Comparison of ENCODE assay signal across 24 cellular contexts in the genomic region with DNA sequence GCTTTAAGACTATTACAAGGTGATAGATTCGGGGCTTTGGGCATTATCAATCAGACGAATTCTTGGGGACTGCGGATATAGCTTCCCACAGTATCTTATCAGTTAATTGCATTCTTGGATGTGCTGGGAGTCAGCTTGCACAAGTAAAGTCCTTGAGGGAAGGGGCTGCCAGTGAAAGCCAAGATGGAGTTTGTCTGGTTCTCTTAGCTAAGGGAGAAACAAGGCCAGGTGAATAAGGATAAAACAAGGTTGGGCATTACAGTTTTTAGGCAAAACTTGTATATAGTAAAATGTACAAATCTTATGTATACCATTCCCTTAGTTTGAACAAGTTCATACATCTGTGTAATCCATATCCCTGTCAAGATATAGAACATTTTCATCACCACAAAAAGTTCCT.
"Had no signal": no experiment of that assay in that cellular context is flagged by ENCODE, and none has a peak within 500 bp of the region (broad histone marks: within the 10 kb centered on the region; RNA-seq: fewer than 3 reads in every experiment).

No MANE protein-coding gene starts in this region.

- H3K27ac Mint-ChIP-seq: activated CD8-positive, alpha-beta memory T cell treated with anti-CD3 and anti-CD28 coated beads, Interleukin-2, amount 10 ng/mL, durations not matched to agents 7 days and 5 days; activated T-helper 2 cell treated with anti-CD3 and anti-CD28 coated beads, Interferon-gamma antibody, Interleukin-2, Interleukin-4, amounts not matched to agents 10 μg/mL and 5 μg/mL and 100 μg/mL, durations not matched to agents 14 hours and 24 hours and 36 hours; brain; stimulated activated naive CD8-positive, alpha-beta T cell treated with anti-CD3 and anti-CD28 coated beads, Interleukin-15, Interleukin-2, amounts not matched to agents 100 ng/mL and 50 ng/mL, for 24 hours; WTC11 had no signal

- H3K9me3 Mint-ChIP-seq: activated CD4-positive, alpha-beta memory T cell treated with anti-CD3 and anti-CD28 coated beads, Interleukin-2, amount 10 ng/mL, durations not matched to agents 7 days and 5 days; activated T-helper 2 cell treated with anti-CD3 and anti-CD28 coated beads, Interferon-gamma antibody, Interleukin-2, Interleukin-4, amounts not matched to agents 10 μg/mL and 5 μg/mL and 100 μg/mL, durations not matched to agents 14 hours and 24 hours and 36 hours; central memory CD8-positive, alpha-beta T cell; stimulated activated naive CD8-positive, alpha-beta T cell treated with anti-CD3 and anti-CD28 coated beads, Interleukin-15, Interleukin-2, amounts not matched to agents 100 ng/mL and 50 ng/mL, for 24 hours; T-helper 2 cell treated with Interferon-gamma antibody and Interleukin-4, amounts not matched to agents 5 μg/mL and 100 μg/mL, for 36 hours had no signal

- H3K27me3 ChIP-seq: colonic mucosa, foreskin keratinocyte, tibial nerve had no signal

- H3K36me3 ChIP-seq: colonic mucosa, tibial nerve had no signal

- DNase-seq: activated CD4-positive, alpha-beta memory T cell treated with anti-CD3 and anti-CD28 coated beads, Interleukin-2, amount 10 ng/mL, durations not matched to agents 7 days and 5 days; activated CD4-positive, alpha-beta T cell treated with anti-CD3 and anti-CD28 coated beads for 48 hours; activated CD8-positive, alpha-beta memory T cell treated with anti-CD3 and anti-CD28 coated beads, Interleukin-2, amount 10 ng/mL, durations not matched to agents 7 days and 5 days; activated naive CD4-positive, alpha-beta T cell treated with Interleukin-2 at 50 U/mL for 16 hours; anterior cingulate cortex; colonic mucosa; foreskin keratinocyte; glutamatergic neuron; left ventricle myocardium superior; mesenchymal stem cell; nephron progenitor cell; nucleus accumbens; posterior cingulate gyrus; stimulated activated CD4-positive, alpha-beta T cell treated with anti-CD3 and anti-CD28 coated beads, Interleukin-12 subunit alpha, Interleukin-12 subunit beta, amount 100 ng/mL, for 4 hours; stimulated activated CD4-positive, alpha-beta T cell treated with anti-CD3 and anti-CD28 coated beads, Interleukin-1b, Interleukin-23, amount 100 ng/mL, for 48 hours had no signal

- H3K9me3 ChIP-seq: colonic mucosa, tibial nerve had no signal

- ATAC-seq: activated CD8-positive, alpha-beta memory T cell treated with anti-CD3 and anti-CD28 coated beads, Interleukin-2, amount 10 ng/mL, durations not matched to agents 7 days and 5 days; foreskin keratinocyte; left ventricle myocardium superior; WTC11 had no signal

- H3K27ac ChIP-seq: foreskin keratinocyte, tibial nerve had no signal

- H3K36me3 Mint-ChIP-seq: WTC11 had no signal

- FAIRE-seq: TTC549, urothelium cell line had no signal

- H3K27me3 Mint-ChIP-seq: activated CD4-positive, alpha-beta memory T cell treated with anti-CD3 and anti-CD28 coated beads, Interleukin-2, amount 10 ng/mL, durations not matched to agents 7 days and 5 days; activated CD8-positive, alpha-beta memory T cell treated with anti-CD3 and anti-CD28 coated beads, Interleukin-2, amount 10 ng/mL, durations not matched to agents 7 days and 5 days; central memory CD8-positive, alpha-beta T cell; stimulated activated naive CD8-positive, alpha-beta T cell treated with anti-CD3 and anti-CD28 coated beads, Interleukin-15, Interleukin-2, amounts not matched to agents 100 ng/mL and 50 ng/mL, for 24 hours had no signal

- H3K4me3 Mint-ChIP-seq: activated CD4-positive, alpha-beta memory T cell treated with anti-CD3 and anti-CD28 coated beads, Interleukin-2, amount 10 ng/mL, durations not matched to agents 7 days and 5 days; activated CD8-positive, alpha-beta memory T cell treated with anti-CD3 and anti-CD28 coated beads, Interleukin-2, amount 10 ng/mL, durations not matched to agents 7 days and 5 days; central memory CD8-positive, alpha-beta T cell; nephron progenitor cell; stimulated activated naive CD8-positive, alpha-beta T cell treated with anti-CD3 and anti-CD28 coated beads, Interleukin-15, Interleukin-2, amounts not matched to agents 100 ng/mL and 50 ng/mL, for 24 hours; WTC11 had no signal

- H3K4me3 ChIP-seq: colonic mucosa, tibial nerve had no signal
